ENCODE assay signal across 13 cellular contexts in genomic region chrX:155188786-155189185, GRCh38. TPM values are rescaled to one million over a fixed set of nuclear protein-coding genes. Genes with fewer than 3 reads are reported as not detected.
DNase-seq lines count a peak whose midpoint lies in the region; ATAC-seq lines count a peak whose summit lies in the region.
"Had no signal": no experiment of that assay in that cellular context is flagged by ENCODE, and none has a peak within 500 bp of the region (broad histone marks: within the 10 kb centered on the region; RNA-seq: fewer than 3 reads in every experiment).

No MANE protein-coding gene starts in this region.

- no peak overlapping the region for H3K18ac ChIP-seq in mesenchymal stem cell (ENCODE audit: low read depth in 1 of 2, low read length in 2 of 2)

- H3K27me3 Mint-ChIP-seq in central memory CD8-positive, alpha-beta T cell, result no peaks in the 10 kb centered on the region

- no peak overlapping the region for H2AFZ ChIP-seq in mesenchymal stem cell (ENCODE audit: low read depth, low read length)

- no peak overlapping the region for H3K4me3 ChIP-seq in mesenchymal stem cell (ENCODE audit: insufficient read depth in 1 of 2, low read depth in 1 of 2, low read length in 2 of 2)
- H3K4me3 ChIP-seq: transverse colon had no signal

- H3K4me2 ChIP-seq in mesenchymal stem cell (ENCODE audit: low read length, poor library complexity, severe bottlenecking), result no peak overlapping the region

- H3K36me3 ChIP-seq in mesenchymal stem cell (ENCODE audit: control insufficient read depth in 1 of 2, insufficient read depth in 2 of 2, low read depth in 1 of 2, low read length in 2 of 2), result no peaks in the 10 kb centered on the region
- H3K36me3 ChIP-seq: transverse colon, WERI-Rb-1 had no signal

- peaks cover 35% of the 10 kb centered on the region for H3K4me1 Mint-ChIP-seq in central memory CD8-positive, alpha-beta T cell

- H3K14ac ChIP-seq in mesenchymal stem cell (ENCODE audit: low read length in 2 of 2), result no peak overlapping the region

- 67% methylated on average over 3 of the region's 5 CpGs for WGBS in mesenchymal stem cell

- H3K9me3 ChIP-seq in mesenchymal stem cell (ENCODE audit: control insufficient read depth, low read length), result peaks cover 32% of the 10 kb centered on the region
- H3K9me3 ChIP-seq: transverse colon had no signal

- peak overlapping the region; percentile 54 for H3K4me3 Mint-ChIP-seq in central memory CD8-positive, alpha-beta T cell

- DNase-seq in activated CD4-positive, alpha-beta T cell treated with anti-CD3 and anti-CD28 coated beads for 4 hours, result peak; percentile 2 to 3
- DNase-seq in activated CD4-positive, alpha-beta T cell treated with anti-CD3 and anti-CD28 coated beads, Interleukin-2, amount 50 U/mL, for 48 hours, result no peak
- DNase-seq in GF-D8 (lab: John Stamatoyannopoulos, UW) (peak; percentile 94), SKM-1 (lab: John Stamatoyannopoulos, UW; ENCODE audit: unreplicated experiment) (peak; percentile 92), HK-2 (ENCODE audit: unreplicated experiment) (no peak), mesenchymal stem cell (no peak)
- DNase-seq in central memory CD8-positive, alpha-beta T cell (ENCODE audit: low spot score in 2 of 2), result peak in 1 of 2 donors; percentile 13
- DNase-seq: effector CD8-positive, alpha-beta T cell; NCI-H2171 treated with DMSO at 0.1 percent for 48 hours; transverse colon; WERI-Rb-1 had no signal

- no peak overlapping the region for H3K4ac ChIP-seq in mesenchymal stem cell (ENCODE audit: low read depth in 1 of 2, low read length in 2 of 2)

- H3K23ac ChIP-seq in mesenchymal stem cell (ENCODE audit: low read length in 2 of 2), result no peak overlapping the region

- H3K27ac Mint-ChIP-seq in central memory CD8-positive, alpha-beta T cell (ENCODE audit: low read depth), result peak overlapping the region; percentile 29

- no peaks in the 10 kb centered on the region for H3K4me1 ChIP-seq in mesenchymal stem cell (ENCODE audit: control insufficient read depth, insufficient read depth, low read depth, low read length)
- H3K4me1 ChIP-seq: transverse colon had no signal

- H3K79me1 ChIP-seq in mesenchymal stem cell (replicated peaks; ENCODE audit: low read length, poor library complexity, severe bottlenecking), result no peaks in the 10 kb centered on the region

- peaks cover 6% of the 10 kb centered on the region for H3K9me3 Mint-ChIP-seq in central memory CD8-positive, alpha-beta T cell

- no peak overlapping the region for H3K27ac ChIP-seq in mesenchymal stem cell (ENCODE audit: low read length, poor library complexity, severe bottlenecking)
- H3K27ac ChIP-seq: transverse colon, WERI-Rb-1 had no signal

- H2BK120ac ChIP-seq in mesenchymal stem cell (ENCODE audit: low read depth, low read length), result no peak overlapping the region

- no peaks in the 10 kb centered on the region for H3K36me3 Mint-ChIP-seq in central memory CD8-positive, alpha-beta T cell (ENCODE audit: insufficient read depth)

- no peak overlapping the region for H4K91ac ChIP-seq in mesenchymal stem cell (ENCODE audit: low read length)

- no peak overlapping the region for H4K8ac ChIP-seq in mesenchymal stem cell (ENCODE audit: low read length)

- H2AK5ac ChIP-seq in mesenchymal stem cell (ENCODE audit: low read length, severe bottlenecking), result no peak overlapping the region

- H3K27me3 ChIP-seq in mesenchymal stem cell (ENCODE audit: control insufficient read depth in 1 of 2, insufficient read depth in 1 of 2, low read length in 2 of 2), result no peaks in the 10 kb centered on the region
- H3K27me3 ChIP-seq: transverse colon had no signal

- no peak overlapping the region for H2BK5ac ChIP-seq in mesenchymal stem cell (ENCODE audit: low read depth, low read length, poor library complexity, severe bottlenecking)

- H3K9ac ChIP-seq in mesenchymal stem cell (ENCODE audit: low read length), result no peak overlapping the region

- peak; percentile 100 for ATAC-seq in central memory CD8-positive, alpha-beta T cell (replicated peaks; ENCODE audit: extremely low read depth, poor library complexity, severe bottlenecking)
- no peak for ATAC-seq in HG03139 (IDR thresholded peaks at IDR 0.05; ENCODE audit: unreplicated experiment)
- ATAC-seq: left lobe of liver had no signal

- H2BK15ac ChIP-seq in mesenchymal stem cell (ENCODE audit: low read depth, poor library complexity, severe bottlenecking), result no peak overlapping the region

- H2BK12ac ChIP-seq in mesenchymal stem cell (ENCODE audit: low read length in 2 of 2), result no peak overlapping the region

RNA-seq across cellular contexts. Expression of gene VBP1, which starts 27.5 kb away (rescaled TPM):
- 35.4 TPM for polyA plus RNA-seq in mesenchymal stem cell (2013, experiment 1 of 2)
- 39.8 TPM for polyA plus RNA-seq in mesenchymal stem cell (2013, experiment 2 of 2)

Comparison
In these comparisons a context has a peak if more than half of its experiments do, and no peak if none do; other contexts are left out.
1. DNase-seq: peak in activated CD4-positive, alpha-beta T cell treated with anti-CD3 and anti-CD28 coated beads for 4 hours (2 of 2), GF-D8 (single experiment) and SKM-1 (single experiment); none in activated CD4-positive, alpha-beta T cell treated with anti-CD3 and anti-CD28 coated beads, Interleukin-2, amount 50 U/mL, for 48 hours (0 of 2), HK-2 (single experiment) and mesenchymal stem cell (single experiment).